In the genomic region with DNA sequence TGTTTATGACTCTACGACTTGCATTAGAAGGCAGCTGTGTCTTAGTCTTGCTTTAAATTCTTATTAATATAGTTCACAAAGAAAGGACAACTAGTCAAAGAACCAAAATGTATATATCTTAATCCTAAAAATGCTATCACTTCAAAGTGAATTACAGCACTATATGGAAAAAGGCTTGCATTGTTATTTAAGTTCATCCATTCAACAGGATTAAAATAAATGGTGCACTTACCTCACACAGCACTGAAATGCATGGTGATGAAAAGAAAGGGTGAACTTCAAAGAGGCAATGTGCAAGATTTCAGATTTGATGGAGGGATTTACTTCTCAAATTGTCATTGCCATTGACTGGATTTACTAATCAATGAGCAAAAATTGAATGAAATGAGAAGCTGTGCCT, we compare ENCODE assay signal across 6 cellular contexts.
"Had no signal": no experiment of that assay in that cellular context is flagged by ENCODE, and none has a peak within 500 bp of the region (broad histone marks: within the 10 kb centered on the region; RNA-seq: fewer than 3 reads in every experiment).

No MANE protein-coding gene starts in this region.

- H3K4me1 Mint-ChIP-seq: IgD-negative memory B cell had no signal

- ATAC-seq: HepG2, K562 had no signal

- DNase-seq: IMR-90, KBM-7, KG1 had no signal

- H3K36me3 Mint-ChIP-seq: IgD-negative memory B cell had no signal

- H3K27ac Mint-ChIP-seq: IgD-negative memory B cell had no signal

- H3K4me3 Mint-ChIP-seq: IgD-negative memory B cell had no signal

- H3K27me3 Mint-ChIP-seq: IgD-negative memory B cell had no signal
